8 cellular contexts compared by ENCODE assay signal in the genomic region with DNA sequence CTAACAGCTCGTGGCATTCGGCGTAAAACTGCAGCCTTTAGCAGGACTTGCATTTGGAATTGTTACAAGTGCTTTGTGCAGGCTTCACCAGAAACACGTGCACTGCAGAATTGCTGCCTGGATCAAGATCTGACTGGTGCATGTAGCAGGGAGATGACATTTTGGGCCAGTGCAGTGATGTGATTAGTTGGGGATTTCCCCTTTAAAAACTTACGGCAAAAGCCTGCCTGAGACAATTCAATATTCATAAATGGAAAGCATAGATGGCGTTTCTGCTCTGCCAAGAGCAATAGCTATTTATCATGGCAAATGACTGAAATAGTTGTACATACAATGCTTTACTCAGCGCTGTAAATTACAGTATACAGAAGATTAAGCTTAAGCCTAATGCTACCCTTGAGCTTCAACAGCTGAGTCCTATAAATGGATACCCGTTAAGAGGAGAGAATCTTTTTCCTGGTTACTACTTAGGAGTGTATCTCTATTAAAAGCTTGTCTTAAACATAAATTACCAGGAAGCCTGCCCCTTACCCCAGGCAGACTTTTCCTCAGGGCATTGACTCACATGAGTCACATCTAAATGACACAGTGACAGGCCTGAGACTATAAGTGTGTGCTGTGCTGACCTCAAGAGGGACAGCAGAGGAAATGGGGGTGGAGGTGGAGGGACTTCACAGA.
DNase-seq lines count a peak whose midpoint lies in the region; ATAC-seq, FAIRE-seq and TF ChIP-seq lines count a peak whose summit lies in the region.
"Had no signal": no experiment of that assay in that cellular context is flagged by ENCODE, and none has a peak within 500 bp of the region (broad histone marks: within the 10 kb centered on the region; RNA-seq: fewer than 3 reads in every experiment).

No MANE protein-coding gene starts in this region.

- TF ChIP-seq CTCF in astrocyte (IDR thresholded peaks at IDR 0.05; ENCODE audit: insufficient read depth, low read depth, low read length) (no peak), RWPE1 (conservative IDR thresholded peaks at IDR 0.05; ENCODE audit: low read depth) (no peak)

- no peaks in the 10 kb centered on the region for H3K27me3 ChIP-seq in astrocyte (ENCODE audit: insufficient read depth, low read length)
- H3K27me3 ChIP-seq: pancreas had no signal

- POLR2A ChIA-PET in RWPE1 (lab: Yijun Ruan, JAX; ENCODE audit: low non-redundant PET): no interaction called here

- H3K4me1 Mint-ChIP-seq in astrocyte (ENCODE audit: low read depth, unreplicated experiment): peaks cover 27% of the 10 kb centered on the region
- H3K4me1 Mint-ChIP-seq in naive B cell: peaks cover 0 to 9% (median 4%) of the 10 kb centered on the region in 3 donors

- H3K27ac Mint-ChIP-seq in astrocyte (ENCODE audit: unreplicated experiment): no peak overlapping the region
- H3K27ac Mint-ChIP-seq in naive B cell: peak overlapping the region in 1 of 6 donors; percentile 49

- H3K4me3 ChIP-seq in astrocyte (ENCODE audit: insufficient read depth, low read depth, low read length): no peak overlapping the region
- H3K4me3 ChIP-seq: pancreas had no signal

- H3K36me3 ChIP-seq in astrocyte (ENCODE audit: insufficient read depth, low read length): no peaks in the 10 kb centered on the region
- H3K36me3 ChIP-seq: pancreas had no signal

- CTCF ChIA-PET in RWPE1 (lab: Yijun Ruan, JAX): interaction anchor here (0.9 to 1.3 kb wide), 2 partner anchors 9 to 107 kb away, joined by 3 to 5 read pairs; no protein-coding TSS in a partner anchor

- ATAC-seq in HG03378 (IDR thresholded peaks at IDR 0.05; ENCODE audit: unreplicated experiment) (peak; percentile 41), naive B cell (ENCODE audit: low read depth in 2 of 2) (peak; percentile 67 to 72), GM19324 (IDR thresholded peaks at IDR 0.05; ENCODE audit: low FRiP score, unreplicated experiment) (no peak)

- FAIRE-seq in astrocyte (lab: Jason Lieb, UNC): no peak
- FAIRE-seq: pancreas had no signal

- no peaks in the 10 kb centered on the region for H3K27me3 Mint-ChIP-seq in astrocyte (ENCODE audit: low read depth, unreplicated experiment)
- peaks cover 0 to 17% (median 7%) of the 10 kb centered on the region in 3 donors for H3K27me3 Mint-ChIP-seq in naive B cell

- H3K36me3 Mint-ChIP-seq in astrocyte (ENCODE audit: low read depth, unreplicated experiment): peaks cover 4% of the 10 kb centered on the region
- no peaks in the 10 kb centered on the region for H3K36me3 Mint-ChIP-seq in naive B cell

- H2AFZ ChIP-seq in astrocyte (ENCODE audit: low read depth, low read length): no peak overlapping the region

- H3K4me3 Mint-ChIP-seq in astrocyte (ENCODE audit: unreplicated experiment) (no peak overlapping the region), naive B cell (no peak overlapping the region)

- H3K9me3 ChIP-seq in astrocyte (ENCODE audit: insufficient read depth, low read depth, low read length): no peaks in the 10 kb centered on the region
- H3K9me3 ChIP-seq: pancreas had no signal

- H3K4me2 ChIP-seq in astrocyte (ENCODE audit: low read length): peak overlapping the region; percentile 33

- peaks cover 23% of the 10 kb centered on the region for H3K4me1 ChIP-seq in astrocyte (ENCODE audit: insufficient read depth, low read length)
- H3K4me1 ChIP-seq: pancreas had no signal

- H3K79me2 ChIP-seq in astrocyte (ENCODE audit: insufficient read depth, low read length): no peaks in the 10 kb centered on the region

- DNase-seq in DMS53 treated with DMSO at 0.1 percent for 48 hours (lab: John Stamatoyannopoulos, UW; ENCODE audit: unreplicated experiment) (peak; percentile 2), astrocyte (ENCODE audit: low read depth) (peak; percentile 12), naive B cell (no peak), NCI-H128 (lab: John Stamatoyannopoulos, UW; ENCODE audit: unreplicated experiment) (no peak), RWPE1 (ENCODE audit: low spot score) (no peak)
- DNase-seq: pancreas had no signal

- no peak overlapping the region for H3K9ac ChIP-seq in astrocyte (ENCODE audit: low read length)

- H4K20me1 ChIP-seq in astrocyte (ENCODE audit: insufficient read depth, low read length): peaks cover 8% of the 10 kb centered on the region

- H3K9me3 Mint-ChIP-seq in astrocyte (ENCODE audit: unreplicated experiment) (peaks cover 3% of the 10 kb centered on the region), naive B cell (peaks cover 0 to 1% (median 0%) of the 10 kb centered on the region in 7 donors)

- H3K27ac ChIP-seq in astrocyte (ENCODE audit: low read depth, low read length) (no peak overlapping the region), RWPE1 (no peak overlapping the region)
- H3K27ac ChIP-seq: pancreas had no signal

Comparison
In these comparisons a context has a peak if more than half of its experiments do, and no peak if none do; other contexts are left out.
1. DNase-seq: peak in DMS53 treated with DMSO at 0.1 percent for 48 hours (single experiment) and astrocyte (single experiment); none in naive B cell (single experiment), NCI-H128 (single experiment) and RWPE1 (single experiment).